In the genomic region with DNA sequence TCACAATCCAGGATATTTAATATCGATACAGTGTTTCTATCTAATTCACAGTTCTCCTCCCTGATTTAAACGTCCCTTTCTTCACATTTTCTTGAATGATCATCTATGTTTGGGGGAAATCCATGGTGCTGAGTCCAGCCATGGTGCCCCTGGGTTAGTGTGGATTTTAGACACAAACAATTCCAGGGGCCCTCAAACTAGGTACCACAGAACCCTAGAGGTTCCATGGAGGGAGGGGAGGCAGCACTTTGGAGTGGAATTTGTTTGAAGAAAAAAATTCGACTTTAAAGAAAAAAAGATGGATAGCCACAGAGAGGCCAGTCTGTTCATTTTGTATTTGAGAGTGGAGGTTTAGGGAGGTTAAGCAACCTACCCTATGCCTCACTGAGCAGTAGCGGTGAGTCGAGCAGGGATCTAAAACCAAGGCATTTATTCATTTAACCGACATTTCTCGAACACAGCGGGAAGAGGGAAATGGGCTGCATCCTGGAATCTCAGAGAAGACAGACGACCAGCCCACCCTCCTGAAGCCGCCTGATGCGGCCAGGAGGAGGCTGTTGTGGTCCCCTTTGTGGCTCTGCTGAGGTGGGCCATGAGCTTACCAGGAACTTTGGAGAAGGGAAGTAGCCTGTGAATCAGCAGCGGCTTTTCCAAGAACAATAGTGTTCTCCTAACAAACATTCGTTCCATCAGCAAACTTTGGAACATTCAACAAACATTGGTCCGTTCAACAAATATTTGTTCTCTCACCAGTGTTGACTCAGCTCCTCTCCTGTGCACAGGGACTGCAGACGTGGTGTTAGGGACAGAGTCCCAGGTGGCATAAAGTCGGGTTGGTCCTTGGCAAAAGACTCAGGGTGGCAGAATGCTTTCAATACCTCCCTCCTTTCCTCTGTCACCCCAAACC, we compare ENCODE assay signal across 1 cellular context.
A peak's percentile ranks its signal among the peaks of the same experiment; 100 is the strongest.
TF ChIP-seq lines count a peak whose summit lies in the region.

No MANE protein-coding gene starts in this region.

TF ChIP-seq in HepG2, 621 proteins besides CTCF, POLR2A, EP300 and RAD21 (continued from another document and continues in another):
- TF ChIP-seq ZNF740 (CRISPR knock-in tag; IDR thresholded peaks at IDR 0.05), result no peak
- peak; percentile 62 for TF ChIP-seq MED1 (CRISPR knock-in tag; IDR thresholded peaks at IDR 0.05)
- 0 out of 2 replicates have a peak, but pooled peaks have one; percentile 83 for TF ChIP-seq HOXD1 (CRISPR knock-in tag; IDR thresholded peaks at IDR 0.05)
- TF ChIP-seq ZNF788 (CRISPR knock-in tag; IDR thresholded peaks at IDR 0.05; ENCODE audit: borderline replicate concordance), result no peak
- TF ChIP-seq, protein P1, sequence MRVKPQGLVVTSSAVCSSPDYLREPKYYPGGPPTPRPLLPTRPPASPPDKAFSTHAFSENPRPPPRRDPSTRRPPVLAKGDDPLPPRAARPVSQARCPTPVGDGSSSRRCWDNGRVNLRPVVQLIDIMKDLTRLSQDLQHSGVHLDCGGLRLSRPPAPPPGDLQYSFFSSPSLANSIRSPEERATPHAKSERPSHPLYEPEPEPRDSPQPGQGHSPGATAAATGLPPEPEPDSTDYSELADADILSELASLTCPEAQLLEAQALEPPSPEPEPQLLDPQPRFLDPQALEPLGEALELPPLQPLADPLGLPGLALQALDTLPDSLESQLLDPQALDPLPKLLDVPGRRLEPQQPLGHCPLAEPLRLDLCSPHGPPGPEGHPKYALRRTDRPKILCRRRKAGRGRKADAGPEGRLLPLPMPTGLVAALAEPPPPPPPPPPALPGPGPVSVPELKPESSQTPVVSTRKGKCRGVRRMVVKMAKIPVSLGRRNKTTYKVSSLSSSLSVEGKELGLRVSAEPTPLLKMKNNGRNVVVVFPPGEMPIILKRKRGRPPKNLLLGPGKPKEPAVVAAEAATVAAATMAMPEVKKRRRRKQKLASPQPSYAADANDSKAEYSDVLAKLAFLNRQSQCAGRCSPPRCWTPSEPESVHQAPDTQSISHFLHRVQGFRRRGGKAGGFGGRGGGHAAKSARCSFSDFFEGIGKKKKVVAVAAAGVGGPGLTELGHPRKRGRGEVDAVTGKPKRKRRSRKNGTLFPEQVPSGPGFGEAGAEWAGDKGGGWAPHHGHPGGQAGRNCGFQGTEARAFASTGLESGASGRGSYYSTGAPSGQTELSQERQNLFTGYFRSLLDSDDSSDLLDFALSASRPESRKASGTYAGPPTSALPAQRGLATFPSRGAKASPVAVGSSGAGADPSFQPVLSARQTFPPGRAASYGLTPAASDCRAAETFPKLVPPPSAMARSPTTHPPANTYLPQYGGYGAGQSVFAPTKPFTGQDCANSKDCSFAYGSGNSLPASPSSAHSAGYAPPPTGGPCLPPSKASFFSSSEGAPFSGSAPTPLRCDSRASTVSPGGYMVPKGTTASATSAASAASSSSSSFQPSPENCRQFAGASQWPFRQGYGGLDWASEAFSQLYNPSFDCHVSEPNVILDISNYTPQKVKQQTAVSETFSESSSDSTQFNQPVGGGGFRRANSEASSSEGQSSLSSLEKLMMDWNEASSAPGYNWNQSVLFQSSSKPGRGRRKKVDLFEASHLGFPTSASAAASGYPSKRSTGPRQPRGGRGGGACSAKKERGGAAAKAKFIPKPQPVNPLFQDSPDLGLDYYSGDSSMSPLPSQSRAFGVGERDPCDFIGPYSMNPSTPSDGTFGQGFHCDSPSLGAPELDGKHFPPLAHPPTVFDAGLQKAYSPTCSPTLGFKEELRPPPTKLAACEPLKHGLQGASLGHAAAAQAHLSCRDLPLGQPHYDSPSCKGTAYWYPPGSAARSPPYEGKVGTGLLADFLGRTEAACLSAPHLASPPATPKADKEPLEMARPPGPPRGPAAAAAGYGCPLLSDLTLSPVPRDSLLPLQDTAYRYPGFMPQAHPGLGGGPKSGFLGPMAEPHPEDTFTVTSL (CRISPR knock-in tag; IDR thresholded peaks at IDR 0.05; ENCODE audit: borderline replicate concordance), result peak; percentile 93
- TF ChIP-seq GRHL1 (CRISPR knock-in tag; conservative IDR thresholded peaks at IDR 0.05), result no peak
- TF ChIP-seq ZNF354B (CRISPR knock-in tag; IDR thresholded peaks at IDR 0.05), result no peak
- TF ChIP-seq ZNF710 (CRISPR knock-in tag; IDR thresholded peaks at IDR 0.05; ENCODE audit: borderline replicate concordance), result peak; percentile 77; the same call in 1 of the 2 replicates
- no peak for TF ChIP-seq SETDB1 (CRISPR knock-in tag; IDR thresholded peaks at IDR 0.05; ENCODE audit: borderline replicate concordance)
- TF ChIP-seq FOXJ3 (CRISPR knock-in tag; IDR thresholded peaks at IDR 0.05; ENCODE audit: borderline replicate concordance), result peak; percentile 87; the same call in 1 of the 2 replicates
- no peak for TF ChIP-seq RORA (CRISPR knock-in tag; IDR thresholded peaks at IDR 0.05)
- TF ChIP-seq, protein P2, sequence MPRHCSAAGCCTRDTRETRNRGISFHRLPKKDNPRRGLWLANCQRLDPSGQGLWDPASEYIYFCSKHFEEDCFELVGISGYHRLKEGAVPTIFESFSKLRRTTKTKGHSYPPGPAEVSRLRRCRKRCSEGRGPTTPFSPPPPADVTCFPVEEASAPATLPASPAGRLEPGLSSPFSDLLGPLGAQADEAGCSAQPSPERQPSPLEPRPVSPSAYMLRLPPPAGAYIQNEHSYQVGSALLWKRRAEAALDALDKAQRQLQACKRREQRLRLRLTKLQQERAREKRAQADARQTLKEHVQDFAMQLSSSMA (CRISPR knock-in tag; IDR thresholded peaks at IDR 0.05), result no peak
- peak; percentile 18; the same call in 1 of the 2 replicates for TF ChIP-seq SMC3 (IDR thresholded peaks at IDR 0.05; ENCODE audit: low read length)
- TF ChIP-seq SIX1 (CRISPR knock-in tag; IDR thresholded peaks at IDR 0.05; ENCODE audit: borderline replicate concordance), result peak; percentile 51; the same call in 1 of the 2 replicates
- no peak for TF ChIP-seq CBX1 (IDR thresholded peaks at IDR 0.05; ENCODE audit: low read depth)
- peak; percentile 97 for TF ChIP-seq FOXA1 (IDR thresholded peaks at IDR 0.05)
- peak; percentile 99 for TF ChIP-seq FOXA1 (CRISPR knock-in tag; IDR thresholded peaks at IDR 0.05)
- TF ChIP-seq JUN (CRISPR knock-in tag; IDR thresholded peaks at IDR 0.05), result peak; percentile 54; the same call in 1 of the 2 replicates
- TF ChIP-seq ZNF274 (CRISPR knock-in tag; IDR thresholded peaks at IDR 0.05), result no peak
- no peak for TF ChIP-seq ZNF672 (CRISPR knock-in tag; IDR thresholded peaks at IDR 0.05)
- TF ChIP-seq MED13 (CRISPR knock-in tag; IDR thresholded peaks at IDR 0.05), result no peak
- no peak for TF ChIP-seq SP1 (IDR thresholded peaks at IDR 0.05)
- no peak for TF ChIP-seq SP1 (CRISPR knock-in tag; IDR thresholded peaks at IDR 0.05)
- TF ChIP-seq, protein P3, sequence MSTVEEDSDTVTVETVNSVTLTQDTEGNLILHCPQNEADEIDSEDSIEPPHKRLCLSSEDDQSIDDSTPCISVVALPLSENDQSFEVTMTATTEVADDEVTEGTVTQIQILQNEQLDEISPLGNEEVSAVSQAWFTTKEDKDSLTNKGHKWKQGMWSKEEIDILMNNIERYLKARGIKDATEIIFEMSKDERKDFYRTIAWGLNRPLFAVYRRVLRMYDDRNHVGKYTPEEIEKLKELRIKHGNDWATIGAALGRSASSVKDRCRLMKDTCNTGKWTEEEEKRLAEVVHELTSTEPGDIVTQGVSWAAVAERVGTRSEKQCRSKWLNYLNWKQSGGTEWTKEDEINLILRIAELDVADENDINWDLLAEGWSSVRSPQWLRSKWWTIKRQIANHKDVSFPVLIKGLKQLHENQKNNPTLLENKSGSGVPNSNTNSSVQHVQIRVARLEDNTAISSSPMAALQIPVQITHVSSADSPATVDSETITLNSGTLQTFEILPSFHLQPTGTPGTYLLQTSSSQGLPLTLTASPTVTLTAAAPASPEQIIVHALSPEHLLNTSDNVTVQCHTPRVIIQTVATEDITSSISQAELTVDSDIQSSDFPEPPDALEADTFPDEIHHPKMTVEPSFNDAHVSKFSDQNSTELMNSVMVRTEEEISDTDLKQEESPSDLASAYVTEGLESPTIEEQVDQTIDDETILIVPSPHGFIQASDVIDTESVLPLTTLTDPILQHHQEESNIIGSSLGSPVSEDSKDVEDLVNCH (CRISPR knock-in tag; IDR thresholded peaks at IDR 0.05), result no peak
- TF ChIP-seq, protein P4, sequence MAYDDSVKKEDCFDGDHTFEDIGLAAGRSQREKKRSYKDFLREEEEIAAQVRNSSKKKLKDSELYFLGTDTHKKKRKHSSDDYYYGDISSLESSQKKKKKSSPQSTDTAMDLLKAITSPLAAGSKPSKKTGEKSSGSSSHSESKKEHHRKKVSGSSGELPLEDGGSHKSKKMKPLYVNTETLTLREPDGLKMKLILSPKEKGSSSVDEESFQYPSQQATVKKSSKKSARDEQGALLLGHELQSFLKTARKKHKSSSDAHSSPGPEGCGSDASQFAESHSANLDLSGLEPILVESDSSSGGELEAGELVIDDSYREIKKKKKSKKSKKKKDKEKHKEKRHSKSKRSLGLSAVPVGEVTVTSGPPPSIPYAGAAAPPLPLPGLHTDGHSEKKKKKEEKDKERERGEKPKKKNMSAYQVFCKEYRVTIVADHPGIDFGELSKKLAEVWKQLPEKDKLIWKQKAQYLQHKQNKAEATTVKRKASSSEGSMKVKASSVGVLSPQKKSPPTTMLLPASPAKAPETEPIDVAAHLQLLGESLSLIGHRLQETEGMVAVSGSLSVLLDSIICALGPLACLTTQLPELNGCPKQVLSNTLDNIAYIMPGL (CRISPR knock-in tag; IDR thresholded peaks at IDR 0.05; ENCODE audit: borderline replicate concordance in 1 of 2, low read depth in 1 of 2), result 0 out of 4 replicates have a peak, but pooled peaks of 1 of the 2 experiments have one; percentile 49
- no peak for TF ChIP-seq MXD4 (CRISPR knock-in tag; IDR thresholded peaks at IDR 0.05)
- TF ChIP-seq ZKSCAN1 (IDR thresholded peaks at IDR 0.05; ENCODE audit: low read length), result no peak
- TF ChIP-seq PAF1 (CRISPR knock-in tag; IDR thresholded peaks at IDR 0.05), result no peak
- no peak; the same call in 1 of the 2 replicates for TF ChIP-seq SUZ12 (IDR thresholded peaks at IDR 0.05; ENCODE audit: low read depth, low read length)
- no peak for TF ChIP-seq CENPX (CRISPR knock-in tag; IDR thresholded peaks at IDR 0.05)
- TF ChIP-seq ZNF543 (CRISPR knock-in tag; IDR thresholded peaks at IDR 0.05), result no peak
- TF ChIP-seq, protein P5, sequence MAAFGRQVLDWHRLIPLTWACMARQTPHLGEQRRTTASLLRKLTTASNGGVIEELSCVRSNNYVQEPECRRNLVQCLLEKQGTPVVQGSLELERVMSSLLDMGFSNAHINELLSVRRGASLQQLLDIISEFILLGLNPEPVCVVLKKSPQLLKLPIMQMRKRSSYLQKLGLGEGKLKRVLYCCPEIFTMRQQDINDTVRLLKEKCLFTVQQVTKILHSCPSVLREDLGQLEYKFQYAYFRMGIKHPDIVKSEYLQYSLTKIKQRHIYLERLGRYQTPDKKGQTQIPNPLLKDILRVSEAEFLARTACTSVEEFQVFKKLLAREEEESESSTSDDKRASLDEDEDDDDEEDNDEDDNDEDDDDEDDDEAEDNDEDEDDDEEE (CRISPR knock-in tag; IDR thresholded peaks at IDR 0.05), result no peak
- TF ChIP-seq ZNF329 (CRISPR knock-in tag; IDR thresholded peaks at IDR 0.05; ENCODE audit: low read depth), result no peak
- no peak for TF ChIP-seq TEAD2 (CRISPR knock-in tag; IDR thresholded peaks at IDR 0.05)
- no peak for TF ChIP-seq KMT2B (CRISPR knock-in tag; IDR thresholded peaks at IDR 0.05)
- no peak for TF ChIP-seq TRIM24 (CRISPR knock-in tag; IDR thresholded peaks at IDR 0.05)
